24 cellular contexts compared by ENCODE assay signal in genomic region chr5:133382661-133383579, GRCh38.
"Had no signal": no experiment of that assay in that cellular context is flagged by ENCODE, and none has a peak within 500 bp of the region (broad histone marks: within the 10 kb centered on the region; RNA-seq: fewer than 3 reads in every experiment).

No MANE protein-coding gene starts in this region.

- H3K4me2 ChIP-seq: hepatocyte had no signal

- H3K9ac ChIP-seq: parathyroid adenoma had no signal

- H3K9me3 Mint-ChIP-seq: effector memory CD8-positive, alpha-beta T cell; natural killer cell treated with Interleukin-12 subunit alpha and Interleukin-12 subunit beta and Interleukin-15 and Interleukin-18, amount 100 ng/mL, for 72 hours had no signal

- H3K4me3 Mint-ChIP-seq: activated CD8-positive, alpha-beta T cell treated with anti-CD3 and anti-CD28 coated beads, Interleukin-2, amount 10 ng/mL, durations not matched to agents 7 days and 5 days; activated naive CD4-positive, alpha-beta T cell treated with anti-CD3 and anti-CD28 coated beads, Interleukin-2, amount 50 U/mL, for 24 hours; effector memory CD8-positive, alpha-beta T cell; natural killer cell treated with Interleukin-12 subunit alpha and Interleukin-12 subunit beta and Interleukin-15 and Interleukin-18, amount 100 ng/mL, for 72 hours; stimulated activated memory B cell treated with anti-CD40 and anti-IgM and Interleukin-4, amounts not matched to agents 10 μg/mL and 1 μg/mL and 100 μg/mL, for 72 hours; T-cell had no signal

- H3K79me2 ChIP-seq: hepatocyte, parathyroid adenoma had no signal

- H3K27me3 ChIP-seq: ascending aorta, brain microvascular endothelial cell, hepatocyte, right lobe of liver, upper lobe of right lung had no signal

- H3K4me1 ChIP-seq: ascending aorta, esophagus muscularis mucosa, parathyroid adenoma, right lobe of liver, upper lobe of right lung had no signal

- H3K4me1 Mint-ChIP-seq: activated naive CD4-positive, alpha-beta T cell treated with anti-CD3 and anti-CD28 coated beads, Interleukin-2, amount 50 U/mL, for 24 hours; stimulated activated memory B cell treated with anti-CD40 and anti-IgM and Interleukin-4, amounts not matched to agents 10 μg/mL and 1 μg/mL and 100 μg/mL, for 72 hours; T-cell had no signal

- DNase-seq: activated CD4-positive, alpha-beta T cell treated with anti-CD3 and anti-CD28 coated beads for 1 hour; activated CD4-positive, alpha-beta T cell treated with anti-CD3 and anti-CD28 coated beads, Interleukin-2, amount 50 U/mL, for 1 hour; activated CD8-positive, alpha-beta T cell treated with anti-CD3 and anti-CD28 coated beads, Interleukin-2, amount 10 ng/mL, durations not matched to agents 7 days and 5 days; activated T-cell treated with anti-CD3 and anti-CD28 coated beads, Interleukin-2, amount 50 U/mL, for 48 hours; brain microvascular endothelial cell; central memory CD4-positive, alpha-beta T cell; effector memory CD8-positive, alpha-beta T cell; glutamatergic neuron; left ventricle myocardium superior; mammary epithelial cell; right lobe of liver; small intestine; upper lobe of right lung had no signal

- H3K36me3 Mint-ChIP-seq: activated naive CD4-positive, alpha-beta T cell treated with anti-CD3 and anti-CD28 coated beads, Interleukin-2, amount 50 U/mL, for 24 hours; natural killer cell treated with Interleukin-12 subunit alpha and Interleukin-12 subunit beta and Interleukin-15 and Interleukin-18, amount 100 ng/mL, for 72 hours; stimulated activated memory B cell treated with anti-CD40 and anti-IgM and Interleukin-4, amounts not matched to agents 10 μg/mL and 1 μg/mL and 100 μg/mL, for 72 hours; T-cell had no signal

- H3K9me3 ChIP-seq: upper lobe of right lung had no signal

- H3K27ac Mint-ChIP-seq: activated CD8-positive, alpha-beta T cell treated with anti-CD3 and anti-CD28 coated beads, Interleukin-2, amount 10 ng/mL, durations not matched to agents 7 days and 5 days; activated naive CD4-positive, alpha-beta T cell treated with anti-CD3 and anti-CD28 coated beads, Interleukin-2, amount 50 U/mL, for 24 hours; effector memory CD8-positive, alpha-beta T cell; natural killer cell treated with Interleukin-12 subunit alpha and Interleukin-12 subunit beta and Interleukin-15 and Interleukin-18, amount 100 ng/mL, for 72 hours; stimulated activated memory B cell treated with anti-CD40 and anti-IgM and Interleukin-4, amounts not matched to agents 10 μg/mL and 1 μg/mL and 100 μg/mL, for 72 hours; T-cell had no signal

- H3K4me3 ChIP-seq: ascending aorta, esophagus muscularis mucosa, hepatocyte, right lobe of liver, thoracic aorta, upper lobe of right lung had no signal

- H3K27ac ChIP-seq: ascending aorta, brain microvascular endothelial cell, esophagus muscularis mucosa, hepatocyte, parathyroid adenoma, right lobe of liver, thoracic aorta, upper lobe of right lung had no signal

- ATAC-seq: activated CD8-positive, alpha-beta T cell treated with anti-CD3 and anti-CD28 coated beads, Interleukin-2, amount 10 ng/mL, durations not matched to agents 7 days and 5 days; effector memory CD8-positive, alpha-beta T cell; left ventricle myocardium superior; natural killer cell treated with Interleukin-12 subunit alpha and Interleukin-12 subunit beta and Interleukin-15 and Interleukin-18, amount 100 ng/mL, for 72 hours; right lobe of liver; T-cell; upper lobe of right lung had no signal

- FAIRE-seq: endothelial cell of umbilical vein, frontal cortex, small intestine had no signal

- H3K36me3 ChIP-seq: ascending aorta, brain microvascular endothelial cell, esophagus muscularis mucosa, right lobe of liver, thoracic aorta, upper lobe of right lung had no signal

- H2AFZ ChIP-seq: hepatocyte, parathyroid adenoma had no signal
